26 cellular contexts compared by ENCODE assay signal in genomic region chr4:121684016-121684415, GRCh38.
"Had no signal": no experiment of that assay in that cellular context is flagged by ENCODE, and none has a peak within 500 bp of the region (broad histone marks: within the 10 kb centered on the region; RNA-seq: fewer than 3 reads in every experiment).

No MANE protein-coding gene starts in this region.

- H2AFZ ChIP-seq: neural progenitor cell had no signal

- H3K4me3 Mint-ChIP-seq: dendritic cell treated with granulocyte-macrophage colony-stimulating factor and Interleukin-4, amounts not matched to agents 40 ng/mL and 50 ng/mL, for 4 days; immature natural killer cell; naive thymus-derived CD4-positive, alpha-beta T cell; nephron; neural progenitor cell; stimulated activated memory B cell treated with anti-CD40 and anti-IgM and Interleukin-4, amounts not matched to agents 10 μg/mL and 1 μg/mL and 100 μg/mL, for 72 hours had no signal

- H3K4me3 ChIP-seq: esophagus muscularis mucosa, lower lobe of right lung, neural progenitor cell, prostate gland, sigmoid colon, spleen, thoracic aorta, transverse colon, upper lobe of right lung, uterus had no signal

- H3K27ac Mint-ChIP-seq: dendritic cell treated with granulocyte-macrophage colony-stimulating factor and Interleukin-4, amounts not matched to agents 40 ng/mL and 50 ng/mL, for 4 days; immature natural killer cell; naive thymus-derived CD4-positive, alpha-beta T cell; nephron; neural progenitor cell; stimulated activated memory B cell treated with anti-CD40 and anti-IgM and Interleukin-4, amounts not matched to agents 10 μg/mL and 1 μg/mL and 100 μg/mL, for 72 hours had no signal

- H3K27me3 Mint-ChIP-seq: dendritic cell treated with granulocyte-macrophage colony-stimulating factor and Interleukin-4, amounts not matched to agents 40 ng/mL and 50 ng/mL, for 4 days; naive thymus-derived CD4-positive, alpha-beta T cell; stimulated activated memory B cell treated with anti-CD40 and anti-IgM and Interleukin-4, amounts not matched to agents 10 μg/mL and 1 μg/mL and 100 μg/mL, for 72 hours had no signal

- H3K27me3 ChIP-seq: esophagus muscularis mucosa, neural progenitor cell, sigmoid colon, spleen, transverse colon, upper lobe of right lung, uterus had no signal

- H3K4me2 ChIP-seq: neural progenitor cell had no signal

- FAIRE-seq: endothelial cell of umbilical vein had no signal

- DNase-seq: effector memory CD4-positive, alpha-beta T cell; foreskin melanocyte; hypothalamus; immature natural killer cell; islet precursor cell; left ventricle myocardium superior; lower lobe of right lung; mesendoderm; midbrain; naive thymus-derived CD4-positive, alpha-beta T cell; right cardiac atrium; sigmoid colon; spleen; stimulated activated CD4-positive, alpha-beta T cell treated with anti-CD3 and anti-CD28 coated beads, Interleukin-4, amount 100 ng/mL, for 4 hours; stimulated activated naive CD8-positive, alpha-beta T cell treated with anti-CD3 and anti-CD28 coated beads, Interleukin-15, Interleukin-2, amounts not matched to agents 100 U/mL and 50 U/mL, for 24 hours; transverse colon; upper lobe of right lung; uterus had no signal

- ATAC-seq: left ventricle myocardium superior; lower lobe of right lung; naive thymus-derived CD4-positive, alpha-beta T cell; right cardiac atrium; stimulated activated memory B cell treated with anti-CD40 and anti-IgM and Interleukin-4, amounts not matched to agents 10 μg/mL and 1 μg/mL and 100 μg/mL, for 72 hours; stimulated activated naive CD8-positive, alpha-beta T cell treated with anti-CD3 and anti-CD28 coated beads, Interleukin-15, Interleukin-2, amounts not matched to agents 100 U/mL and 50 U/mL, for 24 hours; upper lobe of right lung had no signal

- H3K27ac ChIP-seq: esophagus muscularis mucosa, lower lobe of right lung, neural progenitor cell, prostate gland, sigmoid colon, spleen, thoracic aorta, transverse colon, upper lobe of right lung had no signal

- H3K9me3 Mint-ChIP-seq: dendritic cell treated with granulocyte-macrophage colony-stimulating factor and Interleukin-4, amounts not matched to agents 40 ng/mL and 50 ng/mL, for 4 days; naive thymus-derived CD4-positive, alpha-beta T cell; nephron; neural progenitor cell; stimulated activated memory B cell treated with anti-CD40 and anti-IgM and Interleukin-4, amounts not matched to agents 10 μg/mL and 1 μg/mL and 100 μg/mL, for 72 hours had no signal

- H3K9me3 ChIP-seq: esophagus muscularis mucosa, lower lobe of right lung, prostate gland, sigmoid colon, spleen, thoracic aorta, transverse colon, upper lobe of right lung, uterus had no signal

- H3K4me1 ChIP-seq: neural progenitor cell, prostate gland had no signal

- H3K9ac ChIP-seq: neural progenitor cell had no signal

- H3K4me1 Mint-ChIP-seq: immature natural killer cell; neural progenitor cell; stimulated activated memory B cell treated with anti-CD40 and anti-IgM and Interleukin-4, amounts not matched to agents 10 μg/mL and 1 μg/mL and 100 μg/mL, for 72 hours had no signal

- H3K36me3 ChIP-seq: prostate gland, uterus had no signal
